20 cellular contexts compared by ENCODE assay signal in the genomic region with DNA sequence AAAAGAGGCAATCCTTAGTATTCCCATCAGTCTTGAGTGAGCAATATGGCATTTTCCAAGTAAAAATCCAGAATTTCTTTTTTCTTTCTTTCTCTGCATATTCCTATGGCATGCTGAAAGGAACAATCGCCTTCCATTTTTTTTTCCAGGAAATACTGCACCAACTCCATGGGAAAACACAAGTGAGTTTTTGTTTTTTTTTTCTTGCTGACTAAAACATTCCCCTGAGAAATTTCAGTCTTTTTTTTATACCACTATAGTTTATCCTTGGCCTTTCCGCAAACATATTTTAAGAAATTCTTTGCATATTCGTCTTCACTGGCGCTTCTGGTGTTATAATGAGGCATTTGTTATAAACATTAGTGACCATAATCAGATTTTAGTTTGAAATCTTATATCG.
DNase-seq lines count a peak whose midpoint lies in the region; ATAC-seq, FAIRE-seq and TF ChIP-seq lines count a peak whose summit lies in the region.
"Had no signal": no experiment of that assay in that cellular context is flagged by ENCODE, and none has a peak within 500 bp of the region (broad histone marks: within the 10 kb centered on the region; RNA-seq: fewer than 3 reads in every experiment).

No MANE protein-coding gene starts in this region.

- WGBS in transverse colon (ENCODE audit: low coverage in 1 of 2), 2 donors: 59 to 74% methylated on average over 5 of the region's 5 CpGs

- DNase-seq in SJSA1 (ENCODE audit: low read depth in 1 of 2, low spot score in 2 of 2): peak in 1 of 2 experiments; percentile 23
- DNase-seq in chondrocyte (ENCODE audit: low spot score): no peak
- DNase-seq in fibroblast of peridontal ligament (ENCODE audit: extremely low read depth): peak; percentile 66
- DNase-seq in osteocyte (ENCODE audit: extremely low spot score, unreplicated experiment): no peak
- no peak for DNase-seq in transverse colon
- DNase-seq in hypothalamus (lab: John Stamatoyannopoulos, UW): no peak
- no peak for DNase-seq in urothelium cell line (ENCODE audit: low spot score)
- DNase-seq in left lung: no peak
- DNase-seq: C1 segment of cervical spinal cord; Calu3; CD4-positive, CD25-positive, alpha-beta regulatory T cell; CD8-positive, alpha-beta T cell; DMS53; DMS79 treated with DMSO at 0.1 percent for 48 hours; GF-D8; H9 had no signal

- H3K27me3 Mint-ChIP-seq in chondrocyte (ENCODE audit: low read depth): no peaks in the 10 kb centered on the region
- H3K27me3 Mint-ChIP-seq in osteocyte (ENCODE audit: unreplicated experiment): no peaks in the 10 kb centered on the region

- H3K36me3 ChIP-seq in SJSA1 (no peaks in the 10 kb centered on the region), transverse colon (no peaks in the 10 kb centered on the region), left lung (no peaks in the 10 kb centered on the region)

- no peak for TF ChIP-seq CTCF in chondrocyte (IDR thresholded peaks at IDR 0.05)
- no peak for TF ChIP-seq CTCF in osteocyte (IDR thresholded peaks at IDR 0.05)
- no peak for TF ChIP-seq CTCF in transverse colon (IDR thresholded peaks at IDR 0.05)
- no peak for TF ChIP-seq CTCF in left lung (IDR thresholded peaks at IDR 0.05)

- H3K9me3 Mint-ChIP-seq in chondrocyte (ENCODE audit: low read depth) (no peaks in the 10 kb centered on the region), osteocyte (ENCODE audit: unreplicated experiment) (peaks cover 5% of the 10 kb centered on the region)
- H3K9me3 Mint-ChIP-seq: CD8-positive, alpha-beta T cell; GM23338; H9 had no signal

- no peak for ATAC-seq in left lung
- ATAC-seq: CD8-positive, alpha-beta T cell; GM23338; HCT116 had no signal

- H3K4me3 Mint-ChIP-seq in chondrocyte (ENCODE audit: unreplicated experiment) (no peak overlapping the region), osteocyte (ENCODE audit: unreplicated experiment) (no peak overlapping the region)
- H3K4me3 Mint-ChIP-seq: CD4-positive, CD25-positive, alpha-beta regulatory T cell; CD8-positive, alpha-beta T cell; GM23338; H9 had no signal

- intact Hi-C loops in transverse colon (cut with DNase I; ENCODE audit: low total_unique reads) (no loop called here), left lung (cut with DNase I) (no loop called here)

- H3K27me3 ChIP-seq in SJSA1 (replicated peaks) (no peaks in the 10 kb centered on the region), transverse colon (no peaks in the 10 kb centered on the region), left lung (no peaks in the 10 kb centered on the region)

- H3K4me1 Mint-ChIP-seq in chondrocyte (ENCODE audit: low read depth) (peaks cover 65% of the 10 kb centered on the region), osteocyte (ENCODE audit: unreplicated experiment) (peaks cover 50% of the 10 kb centered on the region)

- H3K27ac Mint-ChIP-seq in chondrocyte (ENCODE audit: unreplicated experiment) (peak overlapping the region; percentile 71), osteocyte (ENCODE audit: unreplicated experiment) (peak overlapping the region; percentile 15)
- H3K27ac Mint-ChIP-seq: CD4-positive, CD25-positive, alpha-beta regulatory T cell; CD8-positive, alpha-beta T cell; GM23338; H9 had no signal

- in situ Hi-C loops in transverse colon (cut with MboI; ENCODE audit: low pct_ligation_motif_present in 1 of 4, low pct_unique_long_range_greater_than_20kb in 1 of 4, low sequenced_read_pairs in 3 of 4): no loop called here

- no peak for TF ChIP-seq POLR2A in transverse colon (IDR thresholded peaks at IDR 0.05)

- TF ChIP-seq EP300 in transverse colon (IDR thresholded peaks at IDR 0.05; ENCODE audit: low read depth): no peak

- H3K9me3 ChIP-seq in SJSA1 (replicated peaks): no peaks in the 10 kb centered on the region
- H3K9me3 ChIP-seq in transverse colon: no peaks in the 10 kb centered on the region
- H3K9me3 ChIP-seq in left lung: no peaks in the 10 kb centered on the region

- H3K36me3 Mint-ChIP-seq in chondrocyte (ENCODE audit: low read depth) (no peaks in the 10 kb centered on the region), osteocyte (ENCODE audit: unreplicated experiment) (no peaks in the 10 kb centered on the region)
- H3K36me3 Mint-ChIP-seq: CD4-positive, CD25-positive, alpha-beta regulatory T cell; CD8-positive, alpha-beta T cell had no signal

- H3K4me3 ChIP-seq in SJSA1 (no peak overlapping the region), transverse colon (no peak overlapping the region), left lung (no peak overlapping the region)
- H3K4me3 ChIP-seq: GM23338 had no signal

- FAIRE-seq in urothelium cell line (lab: Jason Lieb, UNC): no peak
- FAIRE-seq: GM12891, GM18507 had no signal

- H3K4me1 ChIP-seq in SJSA1 (replicated peaks) (peaks cover 21% of the 10 kb centered on the region), transverse colon (no peaks in the 10 kb centered on the region), left lung (no peaks in the 10 kb centered on the region)

- H3K27ac ChIP-seq in SJSA1 (peak overlapping the region; percentile 46; the same call in 1 of the 2 replicates), transverse colon (no peak overlapping the region), left lung (no peak overlapping the region)
